9 cellular contexts compared by ENCODE assay signal in the genomic region with DNA sequence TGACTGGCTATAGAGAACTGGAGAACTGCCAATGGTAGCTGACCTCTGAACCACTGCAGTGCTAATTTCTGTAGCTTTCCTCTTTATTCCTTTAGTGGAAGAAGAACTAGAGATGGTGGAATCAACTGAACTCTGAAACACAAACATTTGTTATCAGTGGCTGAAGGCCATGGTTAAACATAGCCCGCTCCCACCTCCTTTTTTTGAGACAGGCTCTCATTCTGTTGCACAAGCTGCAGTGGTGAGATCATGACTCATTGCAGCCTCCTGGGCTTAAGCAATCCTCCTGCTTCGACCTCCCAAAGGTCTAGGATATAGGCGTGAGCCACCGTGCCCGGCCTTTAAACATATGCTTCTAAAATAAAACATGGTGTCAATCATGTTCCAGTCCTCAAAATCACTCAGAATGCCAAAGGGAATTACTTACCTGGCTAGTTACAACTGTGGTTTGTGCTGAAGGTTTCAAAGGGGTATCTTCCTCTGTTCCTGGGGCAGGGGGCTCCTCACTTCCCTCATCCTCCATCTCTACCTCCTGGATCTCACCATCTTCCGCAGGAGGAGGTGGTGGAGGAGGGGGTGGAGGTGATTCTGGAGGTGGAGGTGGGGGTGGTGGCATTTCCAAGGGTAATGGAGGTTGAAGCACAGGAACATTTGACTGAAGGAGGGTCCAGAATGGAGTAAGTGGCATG. TPM values are rescaled to one million over a fixed set of nuclear protein-coding genes. Genes with fewer than 3 reads are reported as not detected.
DNase-seq lines count a peak whose midpoint lies in the region; TF ChIP-seq lines count a peak whose summit lies in the region.
"Had no signal": no experiment of that assay in that cellular context is flagged by ENCODE, and none has a peak within 500 bp of the region (broad histone marks: within the 10 kb centered on the region; RNA-seq: fewer than 3 reads in every experiment).

No MANE protein-coding gene starts in this region.

- H3K27me3 Mint-ChIP-seq in CD8-positive, alpha-beta memory T cell: no peaks in the 10 kb centered on the region
- H3K27me3 Mint-ChIP-seq in neural crest cell (ENCODE audit: low read depth): no peaks in the 10 kb centered on the region

- no peaks in the 10 kb centered on the region for H3K4me1 ChIP-seq in CD8-positive, alpha-beta memory T cell (ENCODE audit: insufficient read depth, low read length)

- H3K27ac ChIP-seq in CD8-positive, alpha-beta memory T cell (ENCODE audit: low read depth, low read length): no peak overlapping the region

- H3K4me3 Mint-ChIP-seq in CD8-positive, alpha-beta memory T cell: no peak overlapping the region
- H3K4me3 Mint-ChIP-seq in neural crest cell: no peak overlapping the region

- H3K4me3 ChIP-seq in CD8-positive, alpha-beta memory T cell (ENCODE audit: low read length): no peak overlapping the region
- no peak overlapping the region for H3K4me3 ChIP-seq in epithelial cell of esophagus (ENCODE audit: low read length)

- peaks cover 57% of the 10 kb centered on the region for H3K36me3 ChIP-seq in CD8-positive, alpha-beta memory T cell (ENCODE audit: insufficient read depth, low read length)

- CTCF ChIA-PET in CD8-positive, alpha-beta memory T cell (lab: Charles Lee): no interaction called here

- H3K4me1 Mint-ChIP-seq in CD8-positive, alpha-beta memory T cell: peaks cover 0 to 6% (median 0%) of the 10 kb centered on the region in 3 donors
- no peaks in the 10 kb centered on the region for H3K4me1 Mint-ChIP-seq in neural crest cell

- POLR2A ChIA-PET in CD8-positive, alpha-beta memory T cell (lab: Charles Lee): interaction anchor here (0.5 kb wide), 1 partner anchor 34 kb away, joined by 3 read pairs; no protein-coding TSS in a partner anchor

- H3K36me3 Mint-ChIP-seq in CD8-positive, alpha-beta memory T cell: peaks cover 10 to 80% (median 24%) of the 10 kb centered on the region in 3 donors
- H3K36me3 Mint-ChIP-seq in neural crest cell (ENCODE audit: low read depth): peaks cover 26% of the 10 kb centered on the region

- TF ChIP-seq CTCF in epithelial cell of esophagus (IDR thresholded peaks at IDR 0.05; ENCODE audit: insufficient read depth, low read depth, low read length, missing control alignments) (no peak), neural crest cell (conservative IDR thresholded peaks at IDR 0.05) (no peak)

- no peaks in the 10 kb centered on the region for H3K9me3 Mint-ChIP-seq in CD8-positive, alpha-beta memory T cell
- H3K9me3 Mint-ChIP-seq in neural crest cell: no peaks in the 10 kb centered on the region

- H3K27me3 ChIP-seq in CD8-positive, alpha-beta memory T cell (ENCODE audit: insufficient read depth, low read length, poor library complexity, severe bottlenecking): no peaks in the 10 kb centered on the region

- peak overlapping the region in 5 of 8 donors; percentile 8 to 80 (median 66) for H3K27ac Mint-ChIP-seq in CD8-positive, alpha-beta memory T cell
- H3K27ac Mint-ChIP-seq in neural crest cell (ENCODE audit: unreplicated experiment): peak overlapping the region; percentile 94

- no peaks in the 10 kb centered on the region for H3K9me3 ChIP-seq in CD8-positive, alpha-beta memory T cell (ENCODE audit: low read length)

- DNase-seq in CD8-positive, alpha-beta memory T cell: no peak
- peak; percentile 84 for DNase-seq in NCI-H226
- peak; percentile 49 for DNase-seq in epithelial cell of esophagus (ENCODE audit: low read depth)
- DNase-seq in neural crest cell (ENCODE audit: low read depth, low spot score): no peak
- DNase-seq in DMS 273 (lab: John Stamatoyannopoulos, UW; ENCODE audit: unreplicated experiment): no peak
- no peak for DNase-seq in effector CD4-positive, alpha-beta T cell
- DNase-seq in NCI-H1694 treated with DMSO at 0.1 percent for 48 hours (lab: John Stamatoyannopoulos, UW): no peak
- no peak for DNase-seq in HUDEP-2 (lab: John Stamatoyannopoulos, UW; ENCODE audit: unreplicated experiment in 76 of 76)
- DNase-seq: H7 had no signal

RNA-seq across cellular contexts. Expression of gene AGBL2, which starts 9.0 kb away (rescaled TPM):
- total RNA-seq in CD8-positive, alpha-beta memory T cell: 1 to 10 TPM; 2.6 to 2.9 TPM
- 1.0 TPM for polyA plus RNA-seq in CD8-positive, alpha-beta memory T cell
- total RNA-seq in neural crest cell: 2.1 and 2.4 TPM in 2 replicates

RNA-seq across cellular contexts. Expression of gene FNBP4, which starts 43.0 kb away (rescaled TPM):
- 100 to 1,000 TPM; 103 to 110 TPM for total RNA-seq in CD8-positive, alpha-beta memory T cell
- 40.4 TPM for polyA plus RNA-seq in CD8-positive, alpha-beta memory T cell
- total RNA-seq in neural crest cell: 110 and 116 TPM in 2 replicates

Comparison
In these comparisons a context has a peak if more than half of its experiments do, and no peak if none do; other contexts are left out.
1. DNase-seq: peak in NCI-H226 (single experiment) and epithelial cell of esophagus (single experiment); none in CD8-positive, alpha-beta memory T cell (0 of 5), neural crest cell (single experiment), DMS 273 (single experiment), effector CD4-positive, alpha-beta T cell (single experiment), NCI-H1694 treated with DMSO at 0.1 percent for 48 hours (single experiment) and HUDEP-2 (0 of 76).